18 cellular contexts compared by ENCODE assay signal in the genomic region with DNA sequence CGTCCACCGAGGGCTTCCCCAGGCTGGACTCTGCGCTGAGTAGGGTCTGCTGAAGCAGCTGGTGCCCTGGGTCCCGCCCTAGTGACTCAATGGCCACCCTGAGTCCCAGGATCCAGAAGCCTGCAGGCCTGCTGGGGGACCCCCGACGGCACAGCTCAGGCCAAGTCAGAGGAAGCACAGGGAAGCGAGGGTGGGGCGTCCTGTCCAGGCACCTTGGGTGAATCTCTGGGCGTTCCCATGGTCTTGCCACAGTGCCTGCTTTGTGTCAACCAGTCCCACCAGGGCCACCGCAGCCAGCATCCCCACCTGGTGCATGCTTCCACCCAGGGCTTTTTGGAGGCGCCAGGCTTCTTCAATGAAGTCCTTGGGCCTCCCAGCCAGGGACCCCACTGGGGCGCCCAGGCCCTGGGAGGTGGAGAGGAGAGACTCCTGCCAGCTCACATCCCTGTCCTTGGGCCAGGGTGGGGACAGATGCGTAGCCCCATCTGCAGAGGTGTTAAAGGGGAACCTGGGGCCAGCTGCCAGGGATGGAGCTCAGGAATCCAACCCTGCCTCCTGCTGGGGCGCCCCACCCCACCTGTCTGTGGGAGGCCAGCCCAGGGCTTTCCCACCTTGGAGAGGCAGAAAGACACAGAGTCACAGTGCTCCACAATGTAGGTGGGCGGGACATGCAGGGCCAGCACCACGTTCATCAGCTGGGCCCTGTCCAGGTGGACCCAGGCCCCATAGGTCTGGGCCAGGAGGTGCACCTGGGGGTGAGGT. TPM values are rescaled to one million over a fixed set of nuclear protein-coding genes. Genes with fewer than 3 reads are reported as not detected.
A peak's percentile ranks its signal among the peaks of the same experiment; 100 is the strongest.
DNase-seq lines count a peak whose midpoint lies in the region; ATAC-seq and TF ChIP-seq lines count a peak whose summit lies in the region.
"Had no signal": no experiment of that assay in that cellular context is flagged by ENCODE, and none has a peak within 500 bp of the region (broad histone marks: within the 10 kb centered on the region; RNA-seq: fewer than 3 reads in every experiment).

No MANE protein-coding gene starts in this region.

- no peaks in the 10 kb centered on the region for H3K9me3 Mint-ChIP-seq in dendritic cell treated with granulocyte-macrophage colony-stimulating factor and Interleukin-4, amounts not matched to agents 40 ng/mL and 50 ng/mL, for 4 days
- no peaks in the 10 kb centered on the region for H3K9me3 Mint-ChIP-seq in T-helper 2 cell treated with Interferon-gamma antibody and Interleukin-4, amounts not matched to agents 5 μg/mL and 100 μg/mL, for 36 hours

- H3K36me3 Mint-ChIP-seq in dendritic cell treated with granulocyte-macrophage colony-stimulating factor and Interleukin-4, amounts not matched to agents 40 ng/mL and 50 ng/mL, for 4 days (ENCODE audit: low read depth) = no peaks in the 10 kb centered on the region
- no peaks in the 10 kb centered on the region for H3K36me3 Mint-ChIP-seq in T-helper 2 cell treated with Interferon-gamma antibody and Interleukin-4, amounts not matched to agents 5 μg/mL and 100 μg/mL, for 36 hours (ENCODE audit: low read depth)

- no peak overlapping the region for H3K18ac ChIP-seq in mesenchymal stem cell (ENCODE audit: low read depth in 1 of 2, low read length in 2 of 2)

- no peaks in the 10 kb centered on the region for H3K36me3 ChIP-seq in RWPE2 (ENCODE audit: low read depth)
- H3K36me3 ChIP-seq in mesenchymal stem cell (ENCODE audit: control insufficient read depth in 1 of 2, insufficient read depth in 2 of 2, low read depth in 1 of 2, low read length in 2 of 2) = no peaks in the 10 kb centered on the region
- H3K36me3 ChIP-seq in subcutaneous abdominal adipose tissue (ENCODE audit: control insufficient read depth in 5 of 5, insufficient read depth in 5 of 5, low read length in 5 of 5) = no peaks in the 10 kb centered on the region
- H3K36me3 ChIP-seq: HAP-1 had no signal

- no peak for TF ChIP-seq CTCF in RWPE2 (IDR thresholded peaks at IDR 0.05; ENCODE audit: poor library complexity, severe bottlenecking)

- H3K27ac ChIP-seq in RWPE2 (ENCODE audit: poor library complexity, severe bottlenecking) = no peak overlapping the region
- no peak overlapping the region for H3K27ac ChIP-seq in mesenchymal stem cell (ENCODE audit: low read length, poor library complexity, severe bottlenecking)
- peak overlapping the region; percentile 33 for H3K27ac ChIP-seq in subcutaneous abdominal adipose tissue (ENCODE audit: low read depth, low read length)

- H4K91ac ChIP-seq in mesenchymal stem cell (ENCODE audit: low read length) = peak overlapping the region; percentile 45

- ATAC-seq in RWPE2 (ENCODE audit: low read depth) (no peak), HG02938 (IDR thresholded peaks at IDR 0.05; ENCODE audit: unreplicated experiment) (no peak)

- peaks cover 23% of the 10 kb centered on the region for H3K27me3 Mint-ChIP-seq in dendritic cell treated with granulocyte-macrophage colony-stimulating factor and Interleukin-4, amounts not matched to agents 40 ng/mL and 50 ng/mL, for 4 days
- H3K27me3 Mint-ChIP-seq in T-helper 2 cell treated with Interferon-gamma antibody and Interleukin-4, amounts not matched to agents 5 μg/mL and 100 μg/mL, for 36 hours (ENCODE audit: low read depth) = no peaks in the 10 kb centered on the region

- peaks cover 36% of the 10 kb centered on the region for H3K4me1 Mint-ChIP-seq in dendritic cell treated with granulocyte-macrophage colony-stimulating factor and Interleukin-4, amounts not matched to agents 40 ng/mL and 50 ng/mL, for 4 days (ENCODE audit: low read depth)
- H3K4me1 Mint-ChIP-seq in T-helper 2 cell treated with Interferon-gamma antibody and Interleukin-4, amounts not matched to agents 5 μg/mL and 100 μg/mL, for 36 hours (ENCODE audit: low read depth) = peaks cover 26% of the 10 kb centered on the region

- no peak overlapping the region for H3K14ac ChIP-seq in mesenchymal stem cell (ENCODE audit: low read length in 2 of 2)

- no peak overlapping the region for H2BK5ac ChIP-seq in mesenchymal stem cell (ENCODE audit: low read depth, low read length, poor library complexity, severe bottlenecking)

- H3K4ac ChIP-seq in mesenchymal stem cell (ENCODE audit: low read depth in 1 of 2, low read length in 2 of 2) = no peak overlapping the region

- no peak overlapping the region for H2AFZ ChIP-seq in mesenchymal stem cell (ENCODE audit: low read depth, low read length)

- peak overlapping the region; percentile 50 for H3K27ac Mint-ChIP-seq in dendritic cell treated with granulocyte-macrophage colony-stimulating factor and Interleukin-4, amounts not matched to agents 40 ng/mL and 50 ng/mL, for 4 days
- no peak overlapping the region for H3K27ac Mint-ChIP-seq in T-helper 2 cell treated with Interferon-gamma antibody and Interleukin-4, amounts not matched to agents 5 μg/mL and 100 μg/mL, for 36 hours

- H2BK120ac ChIP-seq in mesenchymal stem cell (ENCODE audit: low read depth, low read length) = no peak overlapping the region

- intact Hi-C loops in dendritic cell treated with granulocyte-macrophage colony-stimulating factor and Interleukin-4, amounts not matched to agents 40 ng/mL and 50 ng/mL, for 4 days (cut with micrococcal nuclease) = no loop called here

- peaks cover 7% of the 10 kb centered on the region for H3K9me3 ChIP-seq in RWPE2 (ENCODE audit: severe bottlenecking)
- H3K9me3 ChIP-seq in mesenchymal stem cell (ENCODE audit: control insufficient read depth, low read length) = no peaks in the 10 kb centered on the region
- H3K9me3 ChIP-seq in subcutaneous abdominal adipose tissue (ENCODE audit: control insufficient read depth in 5 of 5, low read length in 5 of 5) = no peaks in the 10 kb centered on the region
- H3K9me3 ChIP-seq: HAP-1 had no signal

- H4K8ac ChIP-seq in mesenchymal stem cell (ENCODE audit: low read length) = no peak overlapping the region

- H3K4me2 ChIP-seq in mesenchymal stem cell (ENCODE audit: low read length, poor library complexity, severe bottlenecking) = no peak overlapping the region

- DNase-seq in RWPE2 (ENCODE audit: low spot score) (peak; percentile 71), mesenchymal stem cell (no peak), AG08396 (ENCODE audit: low spot score) (no peak), NCI-H2029 (lab: John Stamatoyannopoulos, UW) (no peak)
- DNase-seq in T-helper 2 cell treated with Interferon-gamma antibody and Interleukin-4, amounts not matched to agents 5 μg/mL and 100 μg/mL, for 36 hours (ENCODE audit: low spot score) = no peak
- DNase-seq: DND-41, MV-4-11, NCI-H1417 treated with DMSO at 0.1 percent for 48 hours, NCI-H1930, NCI-H2171, NCI-H446, NCI-H748 treated with DMSO at 0.1 percent for 48 hours, RPMI8226 had no signal

- no peak overlapping the region for H2BK15ac ChIP-seq in mesenchymal stem cell (ENCODE audit: low read depth, poor library complexity, severe bottlenecking)

- WGBS in mesenchymal stem cell = 93% methylated on average over 16 of the region's 16 CpGs

- H3K4me3 ChIP-seq in RWPE2 (ENCODE audit: severe bottlenecking) (no peak overlapping the region), mesenchymal stem cell (ENCODE audit: insufficient read depth in 1 of 2, low read depth in 1 of 2, low read length in 2 of 2) (no peak overlapping the region), subcutaneous abdominal adipose tissue (ENCODE audit: low read depth in 1 of 5, low read length in 5 of 5) (peak overlapping the region in 2 of 5 donors; percentile 30 to 49)
- H3K4me3 ChIP-seq: HAP-1 had no signal

- no peaks in the 10 kb centered on the region for H3K27me3 ChIP-seq in RWPE2 (ENCODE audit: insufficient read depth, poor library complexity, severe bottlenecking)
- peaks cover 0 to 27% of the 10 kb centered on the region in 2 experiments for H3K27me3 ChIP-seq in mesenchymal stem cell (ENCODE audit: control insufficient read depth in 1 of 2, insufficient read depth in 1 of 2, low read length in 2 of 2)
- peaks cover 0 to 9% (median 2%) of the 10 kb centered on the region in 5 donors for H3K27me3 ChIP-seq in subcutaneous abdominal adipose tissue (ENCODE audit: control insufficient read depth in 5 of 5, insufficient read depth in 4 of 5, low read length in 5 of 5)

- peaks cover 3% of the 10 kb centered on the region for H3K79me1 ChIP-seq in mesenchymal stem cell (replicated peaks; ENCODE audit: low read length, poor library complexity, severe bottlenecking)

- H3K9ac ChIP-seq in mesenchymal stem cell (ENCODE audit: low read length) (no peak overlapping the region), subcutaneous abdominal adipose tissue (ENCODE audit: low read length in 5 of 5) (peak overlapping the region in 2 of 5 donors; percentile 7 to 72)

- H2BK12ac ChIP-seq in mesenchymal stem cell (ENCODE audit: low read length in 2 of 2) = peak overlapping the region; percentile 4 to 23

- H3K23ac ChIP-seq in mesenchymal stem cell (ENCODE audit: low read length in 2 of 2) = no peak overlapping the region

- H3K4me1 ChIP-seq in RWPE2 (ENCODE audit: insufficient read depth, poor library complexity, severe bottlenecking) (peaks cover 6% of the 10 kb centered on the region), mesenchymal stem cell (ENCODE audit: control insufficient read depth, insufficient read depth, low read depth, low read length) (peaks cover 10% of the 10 kb centered on the region), subcutaneous abdominal adipose tissue (ENCODE audit: control insufficient read depth in 5 of 5, insufficient read depth in 5 of 5, low read length in 5 of 5) (peaks cover 0 to 46% (median 30%) of the 10 kb centered on the region in 5 donors)
- H3K4me1 ChIP-seq: HAP-1 had no signal

- H3K4me3 Mint-ChIP-seq in dendritic cell treated with granulocyte-macrophage colony-stimulating factor and Interleukin-4, amounts not matched to agents 40 ng/mL and 50 ng/mL, for 4 days = no peak overlapping the region
- no peak overlapping the region for H3K4me3 Mint-ChIP-seq in T-helper 2 cell treated with Interferon-gamma antibody and Interleukin-4, amounts not matched to agents 5 μg/mL and 100 μg/mL, for 36 hours

- no peak overlapping the region for H2AK5ac ChIP-seq in mesenchymal stem cell (ENCODE audit: low read length, severe bottlenecking)

RNA-seq across cellular contexts. Expression of a gene that starts 17.8 kb away (rescaled TPM):
- not detected for polyA plus RNA-seq in mesenchymal stem cell (2013, experiment 1 of 2)
- polyA plus RNA-seq in mesenchymal stem cell (2013, experiment 2 of 2) = not detected
- polyA plus RNA-seq: AG04450 had no signal

RNA-seq across cellular contexts. Expression of a gene that starts 35.2 kb away (rescaled TPM):
- 8.4 TPM for polyA plus RNA-seq in mesenchymal stem cell (2013, experiment 1 of 2)
- polyA plus RNA-seq in mesenchymal stem cell (2013, experiment 2 of 2) = 6.9 TPM
